In the genomic region with DNA sequence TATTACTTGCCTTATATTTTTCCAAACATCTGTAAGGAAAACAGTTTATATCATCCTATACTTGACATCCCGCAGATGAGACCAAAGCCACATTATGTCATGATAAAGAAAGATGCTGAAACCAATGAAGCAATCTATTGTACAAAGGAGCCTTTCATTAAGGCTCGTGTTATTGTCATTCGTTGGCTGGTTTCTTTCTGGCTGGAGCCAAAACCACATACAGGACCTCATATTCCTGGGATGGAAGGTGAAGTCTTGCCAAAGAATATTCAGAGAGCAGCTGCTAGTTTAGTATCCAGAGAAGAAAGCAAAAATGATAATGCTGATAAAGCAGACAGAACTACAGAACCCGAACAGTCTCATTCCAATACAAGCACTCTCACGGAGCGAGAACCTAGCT, we compare ENCODE assay signal across 7 cellular contexts. TPM values are rescaled to one million over a fixed set of nuclear protein-coding genes. Genes with fewer than 3 reads are reported as not detected.
DNase-seq lines count a peak whose midpoint lies in the region; ATAC-seq, FAIRE-seq and TF ChIP-seq lines count a peak whose summit lies in the region.
"Not testable (repeated sequence)": the region's sequence is repeated elsewhere in the genome, so short reads cannot be mapped to it uniquely, and the experiment has no call there.

No MANE protein-coding gene starts in this region.

- not testable (repeated sequence) for H3K9ac ChIP-seq in mammary epithelial cell (ENCODE audit: insufficient read depth, low read length)

- CTCF ChIA-PET in A549 (lab: Yijun Ruan, JAX); mammary epithelial cell (lab: Charles Lee; ENCODE audit: low non-redundant PET): not testable (repeated sequence)

- not testable (repeated sequence) for H3K9me3 ChIP-seq in A549; mammary epithelial cell (replicated peaks; ENCODE audit: insufficient read depth, low read length)

- not testable (repeated sequence) for TF ChIP-seq POLR2A in A549 (IDR thresholded peaks at IDR 0.05; ENCODE audit: low read length); GM12892 (IDR thresholded peaks at IDR 0.05; ENCODE audit: low read depth, low read length)

- H3K27me3 ChIP-seq in mammary epithelial cell (ENCODE audit: insufficient read depth, low read length) = not testable (repeated sequence)

- H3K79me2 ChIP-seq in mammary epithelial cell (ENCODE audit: insufficient read depth, low read length) = not testable (repeated sequence)

- DNase-seq in A549 (ENCODE audit: low read depth in 1 of 2, low spot score in 1 of 2); GM12892 (ENCODE audit: insufficient read length); Right ventricle myocardium inferior (ENCODE audit: missing footprints); sciatic nerve (ENCODE audit: low spot score): not testable (repeated sequence)
- DNase-seq in mammary epithelial cell (peak; percentile 17), fibroblast of pulmonary artery (ENCODE audit: low read depth) (peak; percentile 23), myocyte (ENCODE audit: low read depth) (peak; percentile 31)

- not testable (repeated sequence) for TF ChIP-seq RAD21 in A549 (conservative IDR thresholded peaks at IDR 0.05 in 1 of 2, IDR thresholded peaks at IDR 0.05 in 1 of 2)

- not testable (repeated sequence) for H3K4me2 ChIP-seq in A549; mammary epithelial cell (ENCODE audit: insufficient read depth, low read depth, low read length)

- H3K27ac ChIP-seq in A549; mammary epithelial cell (ENCODE audit: insufficient read depth, low read depth, low read length): not testable (repeated sequence)

- H2AFZ ChIP-seq in mammary epithelial cell (ENCODE audit: low read depth, low read length) = not testable (repeated sequence)

- POLR2A ChIA-PET in A549 (lab: Yijun Ruan, JAX) = not testable (repeated sequence)

- H3K4me3 ChIP-seq in A549; mammary epithelial cell (replicated peaks in 1 of 3; ENCODE audit: insufficient read depth in 1 of 3, low read depth in 2 of 3, low read length in 3 of 3); fibroblast of pulmonary artery (replicated peaks; ENCODE audit: low read depth, low read length): not testable (repeated sequence)

- not testable (repeated sequence) for H4K20me1 ChIP-seq in mammary epithelial cell (ENCODE audit: insufficient read depth, low read length)

- H3K4me1 ChIP-seq in A549; mammary epithelial cell (ENCODE audit: insufficient read depth, low read length): not testable (repeated sequence)

- 95% methylated on average over 6 of the region's 6 CpGs for whole genome bisulfite sequencing in A549 (ENCODE audit: missing lambda C conversion rate)
- WGBS in mammary epithelial cell (ENCODE audit: low coverage, missing lambda C conversion rate) = 21% methylated on average over 6 of the region's 6 CpGs

- TF ChIP-seq CTCF in A549 (IDR thresholded peaks at IDR 0.05); mammary epithelial cell (conservative IDR thresholded peaks at IDR 0.05 in 1 of 2, IDR thresholded peaks at IDR 0.05 in 1 of 2; ENCODE audit: extremely low read depth in 1 of 2, insufficient read depth in 1 of 2, low read depth in 1 of 2, low read length in 2 of 2); fibroblast of pulmonary artery (IDR thresholded peaks at IDR 0.05; ENCODE audit: low read length, missing control alignments): not testable (repeated sequence)

- not testable (repeated sequence) for BruUV-seq in mammary epithelial cell (replicated peaks; lab: Mats Ljungman, UMichigan)

- ATAC-seq in A549 = not testable (repeated sequence)
- ATAC-seq in Right ventricle myocardium inferior = peak; percentile 39
- peak; percentile 94 for ATAC-seq in sciatic nerve

- in situ Hi-C loops in mammary epithelial cell (cut with MboI; ENCODE audit: low sequenced_read_pairs in 2 of 2) = not testable (repeated sequence)

- intact Hi-C loops in mammary epithelial cell (cut with micrococcal nuclease); Right ventricle myocardium inferior (cut with DNase I); sciatic nerve (cut with DNase I): not testable (repeated sequence)

- FAIRE-seq in A549 (lab: Jason Lieb, UNC) (peak; percentile 28), GM12892 (lab: Jason Lieb, UNC) (peak; percentile 56)

- TF ChIP-seq EP300 in A549 (IDR thresholded peaks at IDR 0.05) = not testable (repeated sequence)

- dilution Hi-C loops in mammary epithelial cell (cut with HindIII; ENCODE audit: low sequenced_read_pairs) = not testable (repeated sequence)

- H3K36me3 ChIP-seq in mammary epithelial cell (ENCODE audit: insufficient read depth, low read length) = not testable (repeated sequence)

RNA-seq across cellular contexts. Expression of gene FKTN, which starts 36.9 kb away (rescaled TPM):
- polyA plus RNA-seq in A549 (2011; rRNA removed) (19.1 and 21.0 TPM in 2 replicates), A549 (2017; fragmentation: RNase III; extraction: RNeasy Plus Mini Kit Qiagen cat#74134 plus additional on column Dnase treatment) (10.3 to 11.7 TPM (median 10.8 TPM) in 3 replicates), mammary epithelial cell (9.6 TPM)
- polyA plus RNA-seq in A549 (2012; cell fraction: cytosol; rRNA removed) = 2.2 TPM in 2 replicates
- 2.0 and 3.9 TPM in 2 replicates for polyA plus RNA-seq in A549 (2012; cell fraction: nucleus; rRNA removed)
- polyA minus RNA-seq in A549 (2011; rRNA and poly(A)+ RNA removed) = 13.3 and 14.9 TPM in 2 replicates
- 9.8 TPM for polyA plus RNA-seq in GM12892 (2012; ENCODE audit: missing spikeins)
- total RNA-seq in mammary epithelial cell (10 to 100 TPM; 27.5 to 30.0 TPM), Right ventricle myocardium inferior (6.5 TPM), myocyte (15.7 and 27.2 TPM in 2 replicates), sciatic nerve (22.1 TPM)
- polyA minus RNA-seq in mammary epithelial cell = 9.6 TPM
- polyA plus RNA-seq in myocyte (2012) = 7.0 TPM
